ENCODE assay signal across 23 cellular contexts in genomic region chr10:56496087-56496486, GRCh38.
"Had no signal": no experiment of that assay in that cellular context is flagged by ENCODE, and none has a peak within 500 bp of the region (broad histone marks: within the 10 kb centered on the region; RNA-seq: fewer than 3 reads in every experiment).

No MANE protein-coding gene starts in this region.

- H3K4me3 ChIP-seq: gastrocnemius medialis, lower lobe of right lung, psoas muscle, sigmoid colon, testis, tibial artery had no signal

- H3K36me3 Mint-ChIP-seq: naive thymus-derived CD8-positive, alpha-beta T cell; stimulated activated memory B cell treated with anti-CD40 and anti-IgM and Interleukin-4, amounts not matched to agents 10 μg/mL and 1 μg/mL and 100 μg/mL, for 72 hours; type B pancreatic cell had no signal

- H3K36me3 ChIP-seq: gastrocnemius medialis, lower lobe of right lung, sigmoid colon, tibial artery had no signal

- H3K27ac ChIP-seq: epithelial cell of prostate, gastrocnemius medialis, lower lobe of right lung, psoas muscle, sigmoid colon, testis, tibial artery had no signal

- H3K9me3 ChIP-seq: gastrocnemius medialis, lower lobe of right lung, psoas muscle, sigmoid colon, testis, tibial artery had no signal

- H3K27me3 Mint-ChIP-seq: dendritic cell treated with granulocyte-macrophage colony-stimulating factor and Interleukin-4, amounts not matched to agents 40 ng/mL and 50 ng/mL, for 4 days; naive thymus-derived CD8-positive, alpha-beta T cell; stimulated activated memory B cell treated with anti-CD40 and anti-IgM and Interleukin-4, amounts not matched to agents 10 μg/mL and 1 μg/mL and 100 μg/mL, for 72 hours; type B pancreatic cell had no signal

- H3K4me1 ChIP-seq: gastrocnemius medialis, lower lobe of right lung, psoas muscle, sigmoid colon, testis, tibial artery had no signal

- H3K27ac Mint-ChIP-seq: dendritic cell treated with granulocyte-macrophage colony-stimulating factor and Interleukin-4, amounts not matched to agents 40 ng/mL and 50 ng/mL, for 4 days; endodermal cell; naive thymus-derived CD8-positive, alpha-beta T cell; nephron progenitor cell; stimulated activated memory B cell treated with anti-CD40 and anti-IgM and Interleukin-4, amounts not matched to agents 10 μg/mL and 1 μg/mL and 100 μg/mL, for 72 hours; type B pancreatic cell had no signal

- ATAC-seq: esophagus mucosa; gastrocnemius medialis; left ventricle myocardium superior; lower lobe of right lung; naive thymus-derived CD8-positive, alpha-beta T cell; psoas muscle; right cardiac atrium; stimulated activated memory B cell treated with anti-CD40 and anti-IgM and Interleukin-4, amounts not matched to agents 10 μg/mL and 1 μg/mL and 100 μg/mL, for 72 hours; stimulated activated naive CD8-positive, alpha-beta T cell treated with anti-CD3 and anti-CD28 coated beads, Interleukin-15, Interleukin-2, amounts not matched to agents 100 U/mL and 50 U/mL, for 24 hours had no signal

- DNase-seq: effector CD8-positive, alpha-beta T cell; endodermal cell; foreskin fibroblast; gastrocnemius medialis; head of caudate nucleus; left ventricle myocardium superior; lower lobe of right lung; naive thymus-derived CD8-positive, alpha-beta T cell; nephron progenitor cell; nucleus accumbens; psoas muscle; right cardiac atrium; sigmoid colon; stimulated activated CD4-positive, alpha-beta T cell treated with anti-CD3 and anti-CD28 coated beads, Interleukin-4, amount 100 ng/mL, for 4 hours; stimulated activated naive CD8-positive, alpha-beta T cell treated with anti-CD3 and anti-CD28 coated beads, Interleukin-15, Interleukin-2, amounts not matched to agents 100 U/mL and 50 U/mL, for 24 hours; substantia nigra; testis; tibial artery had no signal

- H3K9me3 Mint-ChIP-seq: endodermal cell; nephron progenitor cell; stimulated activated memory B cell treated with anti-CD40 and anti-IgM and Interleukin-4, amounts not matched to agents 10 μg/mL and 1 μg/mL and 100 μg/mL, for 72 hours; type B pancreatic cell had no signal

- H3K4me1 Mint-ChIP-seq: endodermal cell; nephron progenitor cell; stimulated activated memory B cell treated with anti-CD40 and anti-IgM and Interleukin-4, amounts not matched to agents 10 μg/mL and 1 μg/mL and 100 μg/mL, for 72 hours had no signal

- H3K4me3 Mint-ChIP-seq: dendritic cell treated with granulocyte-macrophage colony-stimulating factor and Interleukin-4, amounts not matched to agents 40 ng/mL and 50 ng/mL, for 4 days; endodermal cell; naive thymus-derived CD8-positive, alpha-beta T cell; nephron progenitor cell; stimulated activated memory B cell treated with anti-CD40 and anti-IgM and Interleukin-4, amounts not matched to agents 10 μg/mL and 1 μg/mL and 100 μg/mL, for 72 hours; type B pancreatic cell had no signal

- H3K27me3 ChIP-seq: gastrocnemius medialis, sigmoid colon, testis, tibial artery had no signal
